In genomic region chr21:38985423-38986378, GRCh38 we compare ENCODE assay signal across 8 cellular contexts.
DNase-seq lines count a peak whose midpoint lies in the region; ATAC-seq and TF ChIP-seq lines count a peak whose summit lies in the region.

No MANE protein-coding gene starts in this region.

- H3K9me3 Mint-ChIP-seq in activated naive CD4-positive, alpha-beta T cell treated with anti-CD3 and anti-CD28 coated beads, Interleukin-2, amount 50 U/mL, for 24 hours: no peaks in the 10 kb centered on the region

- peak; percentile 87 for DNase-seq in DMS153 (lab: John Stamatoyannopoulos, UW)
- DNase-seq in NCI-H748 treated with DMSO at 0.1 percent for 48 hours (lab: John Stamatoyannopoulos, UW): peak; percentile 89
- peak; percentile 83 for DNase-seq in hepatocyte (ENCODE audit: low spot score)
- peak; percentile 30 to 37 for DNase-seq in stimulated activated CD4-positive, alpha-beta T cell treated with anti-CD3 and anti-CD28 coated beads, Interleukin-4, amount 100 ng/mL, for 4 hours

- no peaks in the 10 kb centered on the region for H3K36me3 Mint-ChIP-seq in activated naive CD4-positive, alpha-beta T cell treated with anti-CD3 and anti-CD28 coated beads, Interleukin-2, amount 50 U/mL, for 24 hours

- whole genome bisulfite sequencing in hepatocyte (ENCODE audit: low lambda C conversion rate, missing lambda C conversion rate): 54% methylated on average over 20 of the region's 20 CpGs

- H3K4me1 Mint-ChIP-seq in activated naive CD4-positive, alpha-beta T cell treated with anti-CD3 and anti-CD28 coated beads, Interleukin-2, amount 50 U/mL, for 24 hours: peaks cover 16% of the 10 kb centered on the region

- H3K9me3 ChIP-seq in hepatocyte (ENCODE audit: low read depth): no peaks in the 10 kb centered on the region

- peaks cover 42% of the 10 kb centered on the region for H3K27me3 Mint-ChIP-seq in activated naive CD4-positive, alpha-beta T cell treated with anti-CD3 and anti-CD28 coated beads, Interleukin-2, amount 50 U/mL, for 24 hours

- no peaks in the 10 kb centered on the region for H4K20me1 ChIP-seq in hepatocyte (ENCODE audit: insufficient read depth, poor library complexity, severe bottlenecking)

- H3K79me2 ChIP-seq in hepatocyte: no peaks in the 10 kb centered on the region

- H2AFZ ChIP-seq in hepatocyte: no peak overlapping the region

- no peak overlapping the region for H3K4me3 Mint-ChIP-seq in activated naive CD4-positive, alpha-beta T cell treated with anti-CD3 and anti-CD28 coated beads, Interleukin-2, amount 50 U/mL, for 24 hours

- no peaks in the 10 kb centered on the region for H3K36me3 ChIP-seq in hepatocyte (replicated peaks; ENCODE audit: insufficient read depth, low read depth)

- H3K27ac Mint-ChIP-seq in activated naive CD4-positive, alpha-beta T cell treated with anti-CD3 and anti-CD28 coated beads, Interleukin-2, amount 50 U/mL, for 24 hours: peak overlapping the region; percentile 17

- ATAC-seq in HG02852 (IDR thresholded peaks at IDR 0.05; ENCODE audit: unreplicated experiment) (peak; percentile 60), HG02588 (IDR thresholded peaks at IDR 0.05; ENCODE audit: unreplicated experiment) (no peak), HG03108 (IDR thresholded peaks at IDR 0.05; ENCODE audit: unreplicated experiment) (no peak)

- no peaks in the 10 kb centered on the region for H3K27me3 ChIP-seq in hepatocyte

- H3K9me2 ChIP-seq in hepatocyte (replicated peaks; ENCODE audit: insufficient read depth): no peaks in the 10 kb centered on the region

- peak overlapping the region; percentile 51 for H3K4me2 ChIP-seq in hepatocyte

- peaks cover 53% of the 10 kb centered on the region for H3K4me1 ChIP-seq in hepatocyte (ENCODE audit: insufficient read depth)

- no peak for TF ChIP-seq CTCF in hepatocyte (IDR thresholded peaks at IDR 0.05; ENCODE audit: poor library complexity)

- peak overlapping the region; percentile 91 for H3K27ac ChIP-seq in hepatocyte

- H3K4me3 ChIP-seq in hepatocyte: no peak overlapping the region

Comparison
In these comparisons a context has a peak if more than half of its experiments do, and no peak if none do; other contexts are left out.
1. DNase-seq: peak in every context shown above with its lines; median percentile 89 in NCI-H748 treated with DMSO at 0.1 percent for 48 hours; 87 in DMS153; 83 in hepatocyte; 34 in stimulated activated CD4-positive, alpha-beta T cell treated with anti-CD3 and anti-CD28 coated beads, Interleukin-4, amount 100 ng/mL, for 4 hours.